8 cellular contexts compared by ENCODE assay signal in the genomic region with DNA sequence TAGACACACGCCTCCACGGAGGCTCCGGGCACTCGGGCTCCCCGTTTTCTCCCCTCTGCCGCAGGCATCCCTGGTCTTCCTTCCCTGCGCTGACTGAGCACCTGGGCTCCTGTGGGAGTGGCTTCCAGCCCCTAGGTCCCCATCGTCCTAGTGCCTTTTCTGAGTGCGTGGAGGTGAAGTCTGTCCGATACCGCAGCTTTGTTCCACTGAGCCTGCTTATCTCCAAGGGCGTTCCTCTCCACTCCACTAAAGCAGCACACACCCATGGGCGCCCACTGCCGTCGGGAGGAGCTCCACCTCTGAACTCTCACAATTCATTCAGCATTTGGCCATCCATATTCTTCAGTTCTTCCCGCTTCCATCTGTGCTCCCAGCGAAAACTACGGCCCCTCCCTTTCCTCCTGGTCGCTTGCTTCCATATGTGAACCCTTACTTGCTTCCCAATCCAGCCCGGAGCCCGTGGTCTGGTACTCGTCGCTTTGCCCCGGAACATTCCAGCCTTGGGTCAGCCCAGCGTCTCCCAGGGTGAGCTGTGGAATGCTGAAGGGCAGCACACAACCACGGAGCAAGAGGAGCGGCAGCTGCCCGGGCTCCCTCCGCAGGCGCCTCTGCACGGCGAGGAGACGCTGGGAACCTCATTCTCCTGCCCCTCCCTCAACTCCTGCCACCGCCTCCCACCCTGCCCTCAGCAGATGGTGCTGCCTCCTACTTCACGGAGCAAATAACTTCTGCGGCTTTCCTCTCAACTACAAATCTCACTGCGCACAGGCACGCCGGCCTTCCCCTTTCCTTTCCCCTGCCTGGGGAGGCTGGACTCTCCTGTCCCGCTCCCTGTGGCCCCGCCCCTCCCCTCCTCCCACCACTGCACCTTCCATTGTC. TPM values are rescaled to one million over a fixed set of nuclear protein-coding genes. Genes with fewer than 3 reads are reported as not detected.
DNase-seq lines count a peak whose midpoint lies in the region; ATAC-seq and TF ChIP-seq lines count a peak whose summit lies in the region.

No MANE protein-coding gene starts in this region.

- H3K36me3 ChIP-seq in RWPE2 (ENCODE audit: low read depth) (peaks cover 3% of the 10 kb centered on the region; the same call in 1 of the 2 replicates), prostate gland (peaks cover 0 to 11% of the 10 kb centered on the region in 2 donors)

- under 1% methylated on average over 35 of the region's 41 CpGs for WGBS in prostate gland

- TF ChIP-seq CTCF in RWPE2 (IDR thresholded peaks at IDR 0.05; ENCODE audit: poor library complexity, severe bottlenecking) (no peak), astrocyte of the cerebellum (IDR thresholded peaks at IDR 0.05; ENCODE audit: low read depth, low read length, missing control alignments) (no peak), prostate gland (IDR thresholded peaks at IDR 0.05) (no peak)

- in situ Hi-C loops in astrocyte of the cerebellum (cut with HindIII; ENCODE audit: low sequenced_read_pairs) = no loop called here

- H3K27ac ChIP-seq in RWPE2 (ENCODE audit: poor library complexity, severe bottlenecking) (no peak overlapping the region), prostate gland (peak overlapping the region; percentile 74 to 86)

- intact Hi-C loops in prostate gland (cut with DNase I) = loop anchor here (10.0 kb wide), 1 partner anchor 52 kb away; the partner anchor contains the start of gene IL6R

- H3K4me3 ChIP-seq in RWPE2 (ENCODE audit: severe bottlenecking) (no peak overlapping the region), astrocyte of the cerebellum (ENCODE audit: low read depth, low read length) (peak overlapping the region; percentile 42), prostate gland (peak overlapping the region; percentile 24 to 25)

- H3K4me1 ChIP-seq in RWPE2 (ENCODE audit: insufficient read depth, poor library complexity, severe bottlenecking) (no peaks in the 10 kb centered on the region), prostate gland (replicated peaks) (peaks cover 6% of the 10 kb centered on the region)

- H3K9me3 ChIP-seq in RWPE2 (ENCODE audit: severe bottlenecking) (no peaks in the 10 kb centered on the region), prostate gland (no peaks in the 10 kb centered on the region)

- DNase-seq in Ammon's horn (ENCODE audit: low spot score) (peak; percentile 63), HCEC 1CT (peak; percentile 25), RWPE2 (ENCODE audit: low spot score) (peak; percentile 61), astrocyte of the cerebellum (ENCODE audit: low read depth) (no peak), hepatic stellate cell (ENCODE audit: low spot score) (peak; percentile 21), prostate gland (ENCODE audit: low spot score) (peak; percentile 32)

- peak; percentile 30 for TF ChIP-seq POLR2A in prostate gland (IDR thresholded peaks at IDR 0.05)

- ATAC-seq in RWPE2 (ENCODE audit: low read depth) = peak; percentile 57
- no peak for ATAC-seq in HG02973 (IDR thresholded peaks at IDR 0.05; ENCODE audit: unreplicated experiment)
- no peak for ATAC-seq in GM19328 (IDR thresholded peaks at IDR 0.05; ENCODE audit: unreplicated experiment)

- H3K27me3 ChIP-seq in RWPE2 (ENCODE audit: insufficient read depth, poor library complexity, severe bottlenecking) (no peaks in the 10 kb centered on the region), prostate gland (replicated peaks; ENCODE audit: insufficient read depth) (no peaks in the 10 kb centered on the region)

RNA-seq across cellular contexts. Expression of gene ATP8B2, which starts 27.5 kb away (rescaled TPM):
- 100 to 1,000 TPM in 1 of 2 donors, 10 to 100 TPM in 1; 88.9 to 171 TPM for total RNA-seq in prostate gland

RNA-seq across cellular contexts. Expression of gene AQP10, which starts 31.9 kb away (rescaled TPM):
- total RNA-seq in prostate gland = under 1 TPM; 0.27 to 0.85 TPM

RNA-seq across cellular contexts. Expression of gene IL6R, which starts 52.3 kb away (rescaled TPM):
- 10 to 100 TPM; 70.1 to 80.7 TPM for total RNA-seq in prostate gland
